1 cellular context compared by ENCODE assay signal in the genomic region with DNA sequence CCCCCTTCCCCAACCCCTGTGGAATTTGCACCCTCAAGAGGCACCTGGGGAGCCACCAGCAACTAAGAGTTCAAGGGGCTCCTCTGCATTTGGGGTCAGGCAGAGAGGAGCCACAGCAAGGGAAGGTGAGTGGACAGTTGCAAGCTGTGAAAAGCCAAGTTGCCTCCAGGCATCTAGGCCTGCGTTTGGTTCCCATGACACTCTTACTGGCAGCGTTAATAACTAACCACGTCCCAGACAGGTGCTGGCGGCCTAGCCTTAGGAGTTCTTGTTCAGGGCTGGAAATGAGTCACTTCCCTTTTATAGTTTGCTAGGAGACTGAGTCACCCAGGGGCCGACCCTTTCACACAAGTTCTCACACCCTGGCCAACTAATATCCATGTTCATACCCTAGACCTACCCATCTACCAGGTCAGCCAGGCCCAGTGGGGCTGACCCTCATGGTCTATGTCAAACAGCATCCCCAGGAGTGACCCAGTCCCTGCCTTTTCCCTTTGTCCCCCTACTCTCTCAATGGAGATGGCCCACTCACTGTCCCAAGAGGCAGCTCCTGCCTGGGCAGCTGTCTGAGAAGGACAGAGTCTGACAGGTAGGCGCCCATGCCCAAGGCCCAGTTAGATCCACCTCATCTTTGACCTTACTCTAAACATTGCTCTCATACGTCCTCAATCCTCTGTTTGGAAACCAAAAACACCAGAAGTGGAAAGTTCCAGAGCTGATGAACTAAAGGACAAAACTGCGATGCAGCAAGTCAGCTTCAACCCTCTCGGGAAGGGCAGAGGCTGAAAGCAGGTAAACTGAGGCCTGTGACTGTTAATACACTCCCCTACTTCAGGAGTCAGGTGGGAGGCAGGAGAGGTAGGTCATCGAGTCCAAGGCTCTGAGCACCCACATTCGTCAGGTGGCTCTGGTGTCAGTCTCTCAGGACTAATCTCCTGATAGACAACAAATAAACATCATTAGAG.
TF ChIP-seq lines count a peak whose summit lies in the region.

No MANE protein-coding gene starts in this region.

TF ChIP-seq in HepG2, 621 proteins besides CTCF, POLR2A, EP300 and RAD21 (continued from another document and continues in another):
- TF ChIP-seq, protein P1, sequence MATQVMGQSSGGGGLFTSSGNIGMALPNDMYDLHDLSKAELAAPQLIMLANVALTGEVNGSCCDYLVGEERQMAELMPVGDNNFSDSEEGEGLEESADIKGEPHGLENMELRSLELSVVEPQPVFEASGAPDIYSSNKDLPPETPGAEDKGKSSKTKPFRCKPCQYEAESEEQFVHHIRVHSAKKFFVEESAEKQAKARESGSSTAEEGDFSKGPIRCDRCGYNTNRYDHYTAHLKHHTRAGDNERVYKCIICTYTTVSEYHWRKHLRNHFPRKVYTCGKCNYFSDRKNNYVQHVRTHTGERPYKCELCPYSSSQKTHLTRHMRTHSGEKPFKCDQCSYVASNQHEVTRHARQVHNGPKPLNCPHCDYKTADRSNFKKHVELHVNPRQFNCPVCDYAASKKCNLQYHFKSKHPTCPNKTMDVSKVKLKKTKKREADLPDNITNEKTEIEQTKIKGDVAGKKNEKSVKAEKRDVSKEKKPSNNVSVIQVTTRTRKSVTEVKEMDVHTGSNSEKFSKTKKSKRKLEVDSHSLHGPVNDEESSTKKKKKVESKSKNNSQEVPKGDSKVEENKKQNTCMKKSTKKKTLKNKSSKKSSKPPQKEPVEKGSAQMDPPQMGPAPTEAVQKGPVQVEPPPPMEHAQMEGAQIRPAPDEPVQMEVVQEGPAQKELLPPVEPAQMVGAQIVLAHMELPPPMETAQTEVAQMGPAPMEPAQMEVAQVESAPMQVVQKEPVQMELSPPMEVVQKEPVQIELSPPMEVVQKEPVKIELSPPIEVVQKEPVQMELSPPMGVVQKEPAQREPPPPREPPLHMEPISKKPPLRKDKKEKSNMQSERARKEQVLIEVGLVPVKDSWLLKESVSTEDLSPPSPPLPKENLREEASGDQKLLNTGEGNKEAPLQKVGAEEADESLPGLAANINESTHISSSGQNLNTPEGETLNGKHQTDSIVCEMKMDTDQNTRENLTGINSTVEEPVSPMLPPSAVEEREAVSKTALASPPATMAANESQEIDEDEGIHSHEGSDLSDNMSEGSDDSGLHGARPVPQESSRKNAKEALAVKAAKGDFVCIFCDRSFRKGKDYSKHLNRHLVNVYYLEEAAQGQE (IDR thresholded peaks at IDR 0.05; ENCODE audit: borderline replicate concordance in 1 of 2, low read depth in 1 of 2, low read length in 2 of 2), result peak in 1 of 2 experiments; percentile 57; a peak in 1 of 4 replicates
- TF ChIP-seq NPAS2 (CRISPR knock-in tag; IDR thresholded peaks at IDR 0.05; ENCODE audit: borderline replicate concordance) (no peak), ZFP62 (CRISPR knock-in tag; IDR thresholded peaks at IDR 0.05) (no peak), CBX5 (CRISPR knock-in tag; IDR thresholded peaks at IDR 0.05; ENCODE audit: borderline replicate concordance) (peak; percentile 55), NKX3-1 (CRISPR knock-in tag; IDR thresholded peaks at IDR 0.05) (peak; percentile 21; the same call in 1 of the 2 replicates), ZFP41 (CRISPR knock-in tag; IDR thresholded peaks at IDR 0.05; ENCODE audit: borderline replicate concordance) (no peak), ZC3H13 (CRISPR knock-in tag; IDR thresholded peaks at IDR 0.05) (no peak), DR1 (CRISPR knock-in tag; IDR thresholded peaks at IDR 0.05) (peak; percentile 41; the same call in 1 of the 2 replicates), TBX3 (IDR thresholded peaks at IDR 0.05; ENCODE audit: borderline replicate concordance) (peak; percentile 86; the same call in 1 of the 2 replicates), ZNF431 (CRISPR knock-in tag; IDR thresholded peaks at IDR 0.05; ENCODE audit: borderline replicate concordance, low read depth) (peak; percentile 72; the same call in 1 of the 2 replicates), ZBTB7A (CRISPR knock-in tag; IDR thresholded peaks at IDR 0.05) (peak; percentile 78; the same call in 1 of the 2 replicates), PAWR (CRISPR knock-in tag; IDR thresholded peaks at IDR 0.05; ENCODE audit: borderline replicate concordance) (no peak), SP140L (CRISPR knock-in tag; IDR thresholded peaks at IDR 0.05; ENCODE audit: borderline replicate concordance) (no peak), ZNF841 (CRISPR knock-in tag; IDR thresholded peaks at IDR 0.05; ENCODE audit: borderline replicate concordance) (no peak), ZNF878 (CRISPR knock-in tag; IDR thresholded peaks at IDR 0.05) (peak; percentile 96; the same call in 1 of the 2 replicates), HIVEP1 (CRISPR knock-in tag; IDR thresholded peaks at IDR 0.05) (peak; percentile 87), AGO2 (optimal IDR thresholded peaks at IDR 0.05; ENCODE audit: low read depth, low read length) (peak; percentile 52), ZNF543 (CRISPR knock-in tag; IDR thresholded peaks at IDR 0.05) (no peak)
- TF ChIP-seq, protein P2, sequence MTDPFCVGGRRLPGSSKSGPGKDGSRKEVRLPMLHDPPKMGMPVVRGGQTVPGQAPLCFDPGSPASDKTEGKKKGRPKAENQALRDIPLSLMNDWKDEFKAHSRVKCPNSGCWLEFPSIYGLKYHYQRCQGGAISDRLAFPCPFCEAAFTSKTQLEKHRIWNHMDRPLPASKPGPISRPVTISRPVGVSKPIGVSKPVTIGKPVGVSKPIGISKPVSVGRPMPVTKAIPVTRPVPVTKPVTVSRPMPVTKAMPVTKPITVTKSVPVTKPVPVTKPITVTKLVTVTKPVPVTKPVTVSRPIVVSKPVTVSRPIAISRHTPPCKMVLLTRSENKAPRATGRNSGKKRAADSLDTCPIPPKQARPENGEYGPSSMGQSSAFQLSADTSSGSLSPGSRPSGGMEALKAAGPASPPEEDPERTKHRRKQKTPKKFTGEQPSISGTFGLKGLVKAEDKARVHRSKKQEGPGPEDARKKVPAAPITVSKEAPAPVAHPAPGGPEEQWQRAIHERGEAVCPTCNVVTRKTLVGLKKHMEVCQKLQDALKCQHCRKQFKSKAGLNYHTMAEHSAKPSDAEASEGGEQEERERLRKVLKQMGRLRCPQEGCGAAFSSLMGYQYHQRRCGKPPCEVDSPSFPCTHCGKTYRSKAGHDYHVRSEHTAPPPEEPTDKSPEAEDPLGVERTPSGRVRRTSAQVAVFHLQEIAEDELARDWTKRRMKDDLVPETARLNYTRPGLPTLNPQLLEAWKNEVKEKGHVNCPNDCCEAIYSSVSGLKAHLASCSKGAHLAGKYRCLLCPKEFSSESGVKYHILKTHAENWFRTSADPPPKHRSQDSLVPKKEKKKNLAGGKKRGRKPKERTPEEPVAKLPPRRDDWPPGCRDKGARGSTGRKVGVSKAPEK (CRISPR knock-in tag; IDR thresholded peaks at IDR 0.05; ENCODE audit: borderline replicate concordance), result no peak
- TF ChIP-seq, protein P3, sequence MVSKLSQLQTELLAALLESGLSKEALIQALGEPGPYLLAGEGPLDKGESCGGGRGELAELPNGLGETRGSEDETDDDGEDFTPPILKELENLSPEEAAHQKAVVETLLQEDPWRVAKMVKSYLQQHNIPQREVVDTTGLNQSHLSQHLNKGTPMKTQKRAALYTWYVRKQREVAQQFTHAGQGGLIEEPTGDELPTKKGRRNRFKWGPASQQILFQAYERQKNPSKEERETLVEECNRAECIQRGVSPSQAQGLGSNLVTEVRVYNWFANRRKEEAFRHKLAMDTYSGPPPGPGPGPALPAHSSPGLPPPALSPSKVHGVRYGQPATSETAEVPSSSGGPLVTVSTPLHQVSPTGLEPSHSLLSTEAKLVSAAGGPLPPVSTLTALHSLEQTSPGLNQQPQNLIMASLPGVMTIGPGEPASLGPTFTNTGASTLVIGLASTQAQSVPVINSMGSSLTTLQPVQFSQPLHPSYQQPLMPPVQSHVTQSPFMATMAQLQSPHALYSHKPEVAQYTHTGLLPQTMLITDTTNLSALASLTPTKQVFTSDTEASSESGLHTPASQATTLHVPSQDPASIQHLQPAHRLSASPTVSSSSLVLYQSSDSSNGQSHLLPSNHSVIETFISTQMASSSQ (IDR thresholded peaks at IDR 0.05; ENCODE audit: low read depth), result peak; percentile 93
- TF ChIP-seq, protein P3 (CRISPR knock-in tag; IDR thresholded peaks at IDR 0.05; ENCODE audit: borderline replicate concordance), result peak; percentile 95
- TF ChIP-seq, protein P4, sequence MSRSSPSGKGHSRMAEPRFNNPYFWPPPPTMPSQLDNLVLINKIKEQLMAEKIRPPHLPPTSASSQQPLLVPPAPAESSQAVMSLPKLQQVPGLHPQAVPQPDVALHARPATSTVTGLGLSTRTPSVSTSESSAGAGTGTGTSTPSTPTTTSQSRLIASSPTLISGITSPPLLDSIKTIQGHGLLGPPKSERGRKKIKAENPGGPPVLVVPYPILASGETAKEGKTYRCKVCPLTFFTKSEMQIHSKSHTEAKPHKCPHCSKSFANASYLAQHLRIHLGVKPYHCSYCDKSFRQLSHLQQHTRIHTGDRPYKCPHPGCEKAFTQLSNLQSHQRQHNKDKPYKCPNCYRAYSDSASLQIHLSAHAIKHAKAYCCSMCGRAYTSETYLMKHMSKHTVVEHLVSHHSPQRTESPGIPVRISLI (CRISPR knock-in tag; IDR thresholded peaks at IDR 0.05; ENCODE audit: borderline replicate concordance), result peak; percentile 29; the same call in 1 of the 2 replicates
- TF ChIP-seq, protein P5, sequence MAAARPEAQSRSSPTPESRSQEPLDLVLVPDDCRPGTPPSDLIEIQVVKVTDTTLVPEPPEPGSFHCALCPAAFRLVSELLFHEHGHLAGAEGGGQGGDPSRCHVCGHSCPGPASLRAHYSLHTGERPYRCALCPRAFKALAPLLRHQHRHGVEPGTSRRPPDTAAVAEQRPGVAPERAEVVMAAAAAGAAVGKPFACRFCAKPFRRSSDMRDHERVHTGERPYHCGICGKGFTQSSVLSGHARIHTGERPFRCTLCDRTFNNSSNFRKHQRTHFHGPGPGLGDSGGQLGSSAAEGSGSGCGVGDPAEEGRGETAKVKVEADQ (CRISPR knock-in tag; IDR thresholded peaks at IDR 0.05; ENCODE audit: borderline replicate concordance), result no peak
- TF ChIP-seq, protein P6, sequence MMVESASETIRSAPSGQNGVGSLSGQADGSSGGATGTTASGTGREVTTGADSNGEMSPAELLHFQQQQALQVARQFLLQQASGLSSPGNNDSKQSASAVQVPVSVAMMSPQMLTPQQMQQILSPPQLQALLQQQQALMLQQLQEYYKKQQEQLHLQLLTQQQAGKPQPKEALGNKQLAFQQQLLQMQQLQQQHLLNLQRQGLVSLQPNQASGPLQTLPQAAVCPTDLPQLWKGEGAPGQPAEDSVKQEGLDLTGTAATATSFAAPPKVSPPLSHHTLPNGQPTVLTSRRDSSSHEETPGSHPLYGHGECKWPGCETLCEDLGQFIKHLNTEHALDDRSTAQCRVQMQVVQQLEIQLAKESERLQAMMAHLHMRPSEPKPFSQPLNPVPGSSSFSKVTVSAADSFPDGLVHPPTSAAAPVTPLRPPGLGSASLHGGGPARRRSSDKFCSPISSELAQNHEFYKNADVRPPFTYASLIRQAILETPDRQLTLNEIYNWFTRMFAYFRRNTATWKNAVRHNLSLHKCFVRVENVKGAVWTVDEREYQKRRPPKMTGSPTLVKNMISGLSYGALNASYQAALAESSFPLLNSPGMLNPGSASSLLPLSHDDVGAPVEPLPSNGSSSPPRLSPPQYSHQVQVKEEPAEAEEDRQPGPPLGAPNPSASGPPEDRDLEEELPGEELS (CRISPR knock-in tag; IDR thresholded peaks at IDR 0.05), result peak; percentile 70; the same call in 1 of the 2 replicates
- TF ChIP-seq, protein P7, sequence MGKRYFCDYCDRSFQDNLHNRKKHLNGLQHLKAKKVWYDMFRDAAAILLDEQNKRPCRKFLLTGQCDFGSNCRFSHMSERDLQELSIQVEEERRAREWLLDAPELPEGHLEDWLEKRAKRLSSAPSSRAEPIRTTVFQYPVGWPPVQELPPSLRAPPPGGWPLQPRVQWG (CRISPR knock-in tag; IDR thresholded peaks at IDR 0.05; ENCODE audit: borderline replicate concordance, low read depth), result no peak
- TF ChIP-seq, protein P8, sequence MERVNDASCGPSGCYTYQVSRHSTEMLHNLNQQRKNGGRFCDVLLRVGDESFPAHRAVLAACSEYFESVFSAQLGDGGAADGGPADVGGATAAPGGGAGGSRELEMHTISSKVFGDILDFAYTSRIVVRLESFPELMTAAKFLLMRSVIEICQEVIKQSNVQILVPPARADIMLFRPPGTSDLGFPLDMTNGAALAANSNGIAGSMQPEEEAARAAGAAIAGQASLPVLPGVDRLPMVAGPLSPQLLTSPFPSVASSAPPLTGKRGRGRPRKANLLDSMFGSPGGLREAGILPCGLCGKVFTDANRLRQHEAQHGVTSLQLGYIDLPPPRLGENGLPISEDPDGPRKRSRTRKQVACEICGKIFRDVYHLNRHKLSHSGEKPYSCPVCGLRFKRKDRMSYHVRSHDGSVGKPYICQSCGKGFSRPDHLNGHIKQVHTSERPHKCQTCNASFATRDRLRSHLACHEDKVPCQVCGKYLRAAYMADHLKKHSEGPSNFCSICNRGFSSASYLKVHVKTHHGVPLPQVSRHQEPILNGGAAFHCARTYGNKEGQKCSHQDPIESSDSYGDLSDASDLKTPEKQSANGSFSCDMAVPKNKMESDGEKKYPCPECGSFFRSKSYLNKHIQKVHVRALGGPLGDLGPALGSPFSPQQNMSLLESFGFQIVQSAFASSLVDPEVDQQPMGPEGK (CRISPR knock-in tag; IDR thresholded peaks at IDR 0.05), result 0 out of 2 replicates have a peak, but pooled peaks have one; percentile 47
- TF ChIP-seq, protein P9, sequence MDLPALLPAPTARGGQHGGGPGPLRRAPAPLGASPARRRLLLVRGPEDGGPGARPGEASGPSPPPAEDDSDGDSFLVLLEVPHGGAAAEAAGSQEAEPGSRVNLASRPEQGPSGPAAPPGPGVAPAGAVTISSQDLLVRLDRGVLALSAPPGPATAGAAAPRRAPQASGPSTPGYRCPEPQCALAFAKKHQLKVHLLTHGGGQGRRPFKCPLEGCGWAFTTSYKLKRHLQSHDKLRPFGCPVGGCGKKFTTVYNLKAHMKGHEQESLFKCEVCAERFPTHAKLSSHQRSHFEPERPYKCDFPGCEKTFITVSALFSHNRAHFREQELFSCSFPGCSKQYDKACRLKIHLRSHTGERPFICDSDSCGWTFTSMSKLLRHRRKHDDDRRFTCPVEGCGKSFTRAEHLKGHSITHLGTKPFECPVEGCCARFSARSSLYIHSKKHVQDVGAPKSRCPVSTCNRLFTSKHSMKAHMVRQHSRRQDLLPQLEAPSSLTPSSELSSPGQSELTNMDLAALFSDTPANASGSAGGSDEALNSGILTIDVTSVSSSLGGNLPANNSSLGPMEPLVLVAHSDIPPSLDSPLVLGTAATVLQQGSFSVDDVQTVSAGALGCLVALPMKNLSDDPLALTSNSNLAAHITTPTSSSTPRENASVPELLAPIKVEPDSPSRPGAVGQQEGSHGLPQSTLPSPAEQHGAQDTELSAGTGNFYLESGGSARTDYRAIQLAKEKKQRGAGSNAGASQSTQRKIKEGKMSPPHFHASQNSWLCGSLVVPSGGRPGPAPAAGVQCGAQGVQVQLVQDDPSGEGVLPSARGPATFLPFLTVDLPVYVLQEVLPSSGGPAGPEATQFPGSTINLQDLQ (CRISPR knock-in tag; IDR thresholded peaks at IDR 0.05), result peak; percentile 92
